19 cellular contexts compared by ENCODE assay signal in the genomic region with DNA sequence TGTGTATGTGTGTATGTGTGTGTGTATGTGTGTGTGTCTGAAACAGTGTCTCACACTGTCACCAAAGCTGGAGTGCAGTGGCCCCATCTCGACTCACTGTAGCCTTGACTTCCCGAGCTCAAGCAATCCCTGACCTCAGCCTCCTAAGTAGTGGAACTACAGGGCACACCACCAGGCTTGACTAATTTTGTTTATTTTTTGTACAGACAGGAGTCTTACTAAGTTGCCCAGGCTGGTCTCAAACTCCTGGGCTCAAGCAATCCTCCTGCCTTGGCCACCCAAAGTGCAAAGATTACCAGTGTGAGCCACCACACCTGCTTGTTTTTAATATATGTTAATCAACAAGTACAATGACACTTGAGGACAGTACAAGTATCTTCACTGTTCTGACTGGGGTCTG.
"Had no signal": no experiment of that assay in that cellular context is flagged by ENCODE, and none has a peak within 500 bp of the region (broad histone marks: within the 10 kb centered on the region; RNA-seq: fewer than 3 reads in every experiment).

No MANE protein-coding gene starts in this region.

- H3K4me1 Mint-ChIP-seq: activated B cell treated with CpG ODN at 0.5 μM for 24 hours; activated CD4-positive, alpha-beta T cell treated with anti-CD3 and anti-CD28 coated beads for 36 hours; activated naive CD8-positive, alpha-beta T cell treated with anti-CD3 and anti-CD28 coated beads for 36 hours; naive thymus-derived CD4-positive, alpha-beta T cell; neural progenitor cell had no signal

- H3K27ac Mint-ChIP-seq: activated B cell treated with CpG ODN at 0.5 μM for 24 hours; activated CD4-positive, alpha-beta T cell treated with anti-CD3 and anti-CD28 coated beads for 36 hours; activated naive CD8-positive, alpha-beta T cell treated with anti-CD3 and anti-CD28 coated beads for 36 hours; naive thymus-derived CD4-positive, alpha-beta T cell; neural progenitor cell; T-helper 1 cell treated with Interleukin-12 subunit alpha and Interleukin-12 subunit beta and Interleukin-4 antibody, amounts not matched to agents 30 μg/mL and 1 μg/mL, for 36 hours had no signal

- H3K4me3 Mint-ChIP-seq: activated B cell treated with CpG ODN at 0.5 μM for 24 hours; activated CD4-positive, alpha-beta T cell treated with anti-CD3 and anti-CD28 coated beads for 36 hours; activated naive CD8-positive, alpha-beta T cell treated with anti-CD3 and anti-CD28 coated beads for 36 hours; activated T-cell treated with anti-CD3 and anti-CD28 coated beads, Interleukin-2, amount 50 U/mL, for 4 hours; endodermal cell; naive thymus-derived CD4-positive, alpha-beta T cell; neural progenitor cell; T-helper 1 cell treated with Interleukin-12 subunit alpha and Interleukin-12 subunit beta and Interleukin-4 antibody, amounts not matched to agents 30 μg/mL and 1 μg/mL, for 36 hours had no signal

- H3K9ac ChIP-seq: neural progenitor cell had no signal

- H3K4me3 ChIP-seq: coronary artery, lower lobe of right lung, neural progenitor cell, spleen, transverse colon had no signal

- H3K27me3 Mint-ChIP-seq: activated B cell treated with CpG ODN at 0.5 μM for 24 hours; activated CD4-positive, alpha-beta T cell treated with anti-CD3 and anti-CD28 coated beads for 36 hours; activated naive CD8-positive, alpha-beta T cell treated with anti-CD3 and anti-CD28 coated beads for 36 hours had no signal

- H3K27me3 ChIP-seq: neural progenitor cell, spleen, transverse colon had no signal

- H3K36me3 Mint-ChIP-seq: activated naive CD8-positive, alpha-beta T cell treated with anti-CD3 and anti-CD28 coated beads for 36 hours; naive thymus-derived CD4-positive, alpha-beta T cell; neural progenitor cell had no signal

- H3K36me3 ChIP-seq: lower lobe of right lung, neural progenitor cell, spleen, transverse colon had no signal

- DNase-seq: activated B cell treated with CpG ODN at 0.5 μM for 24 hours; activated CD4-positive, alpha-beta T cell treated with anti-CD3 and anti-CD28 coated beads for 36 hours; activated CD4-positive, alpha-beta T cell treated with anti-CD3 and anti-CD28 coated beads, Interleukin-2, amount 50 U/mL, for 4 hours; activated CD8-positive, alpha-beta memory T cell treated with anti-CD3 and anti-CD28 coated beads, Interleukin-2, amount 50 U/mL, for 48 hours; activated naive CD4-positive, alpha-beta T cell treated with Interleukin-2 at 50 U/mL for 16 hours; activated naive CD8-positive, alpha-beta T cell treated with anti-CD3 and anti-CD28 coated beads for 36 hours; activated T-cell treated with anti-CD3 and anti-CD28 coated beads, Interleukin-2, amount 50 U/mL, for 4 hours; endodermal cell; kidney; lower lobe of right lung; naive thymus-derived CD4-positive, alpha-beta T cell; spleen; stimulated activated CD4-positive, alpha-beta T cell treated with anti-CD3 and anti-CD28 coated beads, Interleukin-4, amount 100 ng/mL, for 1 hour; stimulated activated naive CD4-positive, alpha-beta T cell treated with Interleukin-2 at 50 U/mL for 16 hours; T1000; transverse colon had no signal

- H3K9me3 ChIP-seq: lower lobe of right lung, spleen, transverse colon had no signal

- H3K4me2 ChIP-seq: neural progenitor cell had no signal

- H3K9me3 Mint-ChIP-seq: activated B cell treated with CpG ODN at 0.5 μM for 24 hours; activated naive CD8-positive, alpha-beta T cell treated with anti-CD3 and anti-CD28 coated beads for 36 hours; activated T-cell treated with anti-CD3 and anti-CD28 coated beads, Interleukin-2, amount 50 U/mL, for 4 hours; endodermal cell; neural progenitor cell; T-helper 1 cell treated with Interleukin-12 subunit alpha and Interleukin-12 subunit beta and Interleukin-4 antibody, amounts not matched to agents 30 μg/mL and 1 μg/mL, for 36 hours had no signal

- H3K27ac ChIP-seq: neural progenitor cell, spleen had no signal
